ENCODE assay signal across 8 cellular contexts in genomic region chr5:91381774-91382492, GRCh38. TPM values are rescaled to one million over a fixed set of nuclear protein-coding genes. Genes with fewer than 3 reads are reported as not detected.
DNase-seq lines count a peak whose midpoint lies in the region; ATAC-seq, FAIRE-seq and TF ChIP-seq lines count a peak whose summit lies in the region.

No MANE protein-coding gene starts in this region.

- peak; percentile 15 for ATAC-seq in HG03108 (IDR thresholded peaks at IDR 0.05; ENCODE audit: unreplicated experiment)
- ATAC-seq in HepG2, result no peak
- ATAC-seq in HG02763 (IDR thresholded peaks at IDR 0.05; ENCODE audit: unreplicated experiment), result no peak

- peak overlapping the region; percentile 98 for H3K27ac Mint-ChIP-seq in dendritic cell treated with granulocyte-macrophage colony-stimulating factor and Interleukin-4, amounts not matched to agents 40 ng/mL and 50 ng/mL, for 4 days

- peaks cover 15% of the 10 kb centered on the region for H3K4me1 Mint-ChIP-seq in dendritic cell treated with granulocyte-macrophage colony-stimulating factor and Interleukin-4, amounts not matched to agents 40 ng/mL and 50 ng/mL, for 4 days (ENCODE audit: low read depth)

- H3K4me3 ChIP-seq in HepG2 (replicated peaks in 1 of 3; ENCODE audit: insufficient read depth in 1 of 3, low read depth in 2 of 3, low read length in 3 of 3), result peak overlapping the region; percentile 77 to 90 (median 79)

- H3K27me3 ChIP-seq in HepG2 (ENCODE audit: control insufficient read depth in 1 of 2, insufficient read depth in 2 of 2, low read length in 2 of 2), result no peaks in the 10 kb centered on the region; a peak in 2 of 5 replicates

- WGBS in HepG2 (ENCODE audit: low lambda C conversion rate), result under 1% methylated on average over 11 of the region's 11 CpGs

- no peaks in the 10 kb centered on the region for H3K27me3 Mint-ChIP-seq in dendritic cell treated with granulocyte-macrophage colony-stimulating factor and Interleukin-4, amounts not matched to agents 40 ng/mL and 50 ng/mL, for 4 days

- in situ Hi-C loops in HepG2 (cut with HindIII; ENCODE audit: extremely low pct_ligation_motif_present, low pct_unique_long_range_greater_than_20kb), result loop anchor here (5.0 to 10.0 kb wide), 3 partner anchors 277 to 515 kb away; no protein-coding TSS in a partner anchor

- no TSS peak for BruUV-seq in HepG2 (replicated peaks; lab: Mats Ljungman, UMichigan)

- peak overlapping the region; percentile 94 for H3K27ac ChIP-seq in HepG2 (ENCODE audit: extremely low read length, insufficient read depth, low read length)

- TF ChIP-seq EP300 in HepG2 (IDR thresholded peaks at IDR 0.05; ENCODE audit: low read depth in 2 of 2, low read length in 2 of 2), result no peak
- TF ChIP-seq EP300 in HepG2 (CRISPR knock-in tag; IDR thresholded peaks at IDR 0.05; ENCODE audit: borderline replicate concordance), result no peak

- peaks cover 46% of the 10 kb centered on the region for H3K36me3 Mint-ChIP-seq in dendritic cell treated with granulocyte-macrophage colony-stimulating factor and Interleukin-4, amounts not matched to agents 40 ng/mL and 50 ng/mL, for 4 days (ENCODE audit: low read depth)

- intact Hi-C loops in dendritic cell treated with granulocyte-macrophage colony-stimulating factor and Interleukin-4, amounts not matched to agents 40 ng/mL and 50 ng/mL, for 4 days (cut with micrococcal nuclease), result loop anchor here (1.0 to 10.0 kb wide), 6 partner anchors 67 to 447 kb away; no protein-coding TSS in a partner anchor
- intact Hi-C loops in HepG2 (cut with micrococcal nuclease; ENCODE audit: unreplicated experiment), result loop anchor here (1.0 to 5.0 kb wide), 4 partner anchors 102 to 910 kb away; partner anchors contain the start of genes MBLAC2 and POLR3G

- peak overlapping the region; percentile 94 for H3K4me3 Mint-ChIP-seq in dendritic cell treated with granulocyte-macrophage colony-stimulating factor and Interleukin-4, amounts not matched to agents 40 ng/mL and 50 ng/mL, for 4 days

- CTCF ChIA-PET in HepG2 (lab: Yijun Ruan, JAX; ENCODE audit: low intra/inter-chr PET ratio, low total read pairs), result no interaction called here

- H3K36me3 ChIP-seq in HepG2 (replicated peaks in 1 of 2; ENCODE audit: control insufficient read depth in 1 of 2, insufficient read depth in 2 of 2, low read length in 2 of 2), result peaks cover 0 to 2% of the 10 kb centered on the region in 2 experiments; a peak in 2 of 5 replicates

- no peak for TF ChIP-seq RAD21 in HepG2 (CRISPR knock-in tag; IDR thresholded peaks at IDR 0.05)

- H3K9ac ChIP-seq in HepG2 (ENCODE audit: insufficient read depth, low read depth, low read length), result peak overlapping the region; percentile 89

- no peak overlapping the region for H2AFZ ChIP-seq in HepG2 (ENCODE audit: low read length)

- POLR2A ChIA-PET in HepG2 (lab: Yijun Ruan, JAX), result interaction anchor here (1.4 to 1.7 kb wide), 3 partner anchors 502 to 517 kb away, joined by 4 to 5 read pairs (median 4); no protein-coding TSS in a partner anchor

- H3K4me2 ChIP-seq in HepG2 (ENCODE audit: low read depth, low read length), result peak overlapping the region; percentile 80

- no peaks in the 10 kb centered on the region for H3K9me3 ChIP-seq in HepG2 (ENCODE audit: low read length)

- no peak; a peak in 1 of 4 replicates for TF ChIP-seq POLR2A in HepG2 (IDR thresholded peaks at IDR 0.05; ENCODE audit: insufficient read depth in 1 of 2, low read depth in 2 of 2, low read length in 2 of 2)

- H3K79me2 ChIP-seq in HepG2 (ENCODE audit: insufficient read depth, low read length), result peaks cover 48% of the 10 kb centered on the region

- DNase-seq in GM03348 (ENCODE audit: low spot score), result peak; percentile 74
- peak; percentile 68 for DNase-seq in NCI-H510A treated with DMSO at 0.1 percent for 48 hours (lab: John Stamatoyannopoulos, UW)
- peak; percentile 52 to 66 for DNase-seq in activated CD4-positive, alpha-beta T cell treated with anti-CD3 and anti-CD28 coated beads for 4 hours
- DNase-seq in HepG2 (ENCODE audit: low spot score), result peak; percentile 71
- DNase-seq in stimulated activated CD4-positive, alpha-beta T cell treated with anti-CD3 and anti-CD28 coated beads, Interleukin-2, amount 100 ng/mL, for 48 hours, result peak; percentile 45 to 49

- no peak for FAIRE-seq in HepG2 (lab: Jason Lieb, UNC)

- TF ChIP-seq CTCF in HepG2 (CRISPR knock-in tag; IDR thresholded peaks at IDR 0.05), result no peak

- H3K4me1 ChIP-seq in HepG2 (ENCODE audit: insufficient read depth, low read length), result peaks cover 5% of the 10 kb centered on the region; the same call in 1 of the 2 replicates

- no peaks in the 10 kb centered on the region for H3K9me3 Mint-ChIP-seq in dendritic cell treated with granulocyte-macrophage colony-stimulating factor and Interleukin-4, amounts not matched to agents 40 ng/mL and 50 ng/mL, for 4 days

- H4K20me1 ChIP-seq in HepG2 (ENCODE audit: insufficient read depth, low read length), result peaks cover 12% of the 10 kb centered on the region; the same call in 1 of the 2 replicates

TF ChIP-seq in HepG2, 621 proteins besides CTCF, POLR2A, EP300 and RAD21 (continues in another document):
- TF ChIP-seq YEATS4 (CRISPR knock-in tag; IDR thresholded peaks at IDR 0.05; ENCODE audit: borderline replicate concordance) (peak; percentile 33; the same call in 1 of the 2 replicates), USF2 (IDR thresholded peaks at IDR 0.05; ENCODE audit: low read depth, low read length) (peak; percentile 71), USF2 (CRISPR knock-in tag; IDR thresholded peaks at IDR 0.05; ENCODE audit: borderline replicate concordance) (peak; percentile 85; the same call in 1 of the 2 replicates), NFYC (CRISPR knock-in tag; IDR thresholded peaks at IDR 0.05) (peak; percentile 63), LCORL (IDR thresholded peaks at IDR 0.05) (no peak), LCORL (CRISPR knock-in tag; IDR thresholded peaks at IDR 0.05) (0 out of 2 replicates have a peak, but pooled peaks have one; percentile 30), STAT5B (CRISPR knock-in tag; IDR thresholded peaks at IDR 0.05) (no peak), MIER2 (CRISPR knock-in tag; IDR thresholded peaks at IDR 0.05) (no peak), SAP130 (CRISPR knock-in tag; IDR thresholded peaks at IDR 0.05; ENCODE audit: low read depth) (peak; percentile 37; the same call in 1 of the 2 replicates), RAD51 (IDR thresholded peaks at IDR 0.05; ENCODE audit: borderline replicate concordance) (peak; percentile 27; the same call in 1 of the 2 replicates), PATZ1 (CRISPR knock-in tag; IDR thresholded peaks at IDR 0.05) (peak; percentile 62)

RNA-seq across cellular contexts. Expression of gene ARRDC3, which starts 1.2 kb away (rescaled TPM):
- 12.2 and 24.4 TPM in 2 replicates for total RNA-seq in HepG2 (2016; rRNA removed; fragmentation: Illumina TruSeq; extraction: Trizol)
- 7.8 TPM in 2 replicates for total RNA-seq in HepG2 (2016; cell fraction: cytosol; rRNA removed; fragmentation: Illumina TruSeq; extraction: Trizol; ENCODE audit: low read depth)
- total RNA-seq in HepG2 (2016; cell fraction: insoluble cytoplasmic fraction; rRNA removed; fragmentation: Illumina TruSeq; extraction: Trizol), result 13.5 and 19.6 TPM in 2 replicates
- total RNA-seq in HepG2 (2016; cell fraction: membrane; rRNA removed; fragmentation: Illumina TruSeq; extraction: Trizol), result 11.0 and 11.3 TPM in 2 replicates
- 46.8 and 50.0 TPM in 2 replicates for total RNA-seq in HepG2 (2016; cell fraction: nucleus; rRNA removed; fragmentation: Illumina TruSeq; extraction: Trizol)
- polyA plus RNA-seq in HepG2 (2011; rRNA removed), result 3.4 and 5.9 TPM in 2 replicates
- 1.0 and 3.5 TPM in 2 replicates for polyA plus RNA-seq in HepG2 (2011; cell fraction: cytosol; rRNA removed)
- polyA plus RNA-seq in HepG2 (2011; cell fraction: nucleus; rRNA removed), result 4.1 and 6.4 TPM in 2 replicates
- polyA plus RNA-seq in HepG2 (2012), result 10.9 and 12.8 TPM in 2 replicates
- 0.52 and 0.62 TPM in 2 replicates for polyA plus RNA-seq in HepG2 (2016; cell fraction: cytosol; fragmentation: Illumina TruSeq; extraction: Trizol; ENCODE audit: low read depth)
- 7.6 and 8.4 TPM in 2 replicates for polyA plus RNA-seq in HepG2 (2016; cell fraction: insoluble cytoplasmic fraction; fragmentation: Illumina TruSeq; extraction: Trizol; ENCODE audit: low read depth)
- polyA plus RNA-seq in HepG2 (2016; cell fraction: membrane; fragmentation: Illumina TruSeq; extraction: Trizol; ENCODE audit: low read depth), result 2.1 and 2.7 TPM in 2 replicates
- polyA plus RNA-seq in HepG2 (2016; cell fraction: nucleus; fragmentation: Illumina TruSeq; extraction: Trizol; ENCODE audit: insufficient read depth, low read depth), result 35.7 and 39.1 TPM in 2 replicates
- 10.6 and 28.7 TPM in 2 replicates for polyA minus RNA-seq in HepG2 (2011; rRNA and poly(A)+ RNA removed; ENCODE audit: low replicate concordance)
- polyA minus RNA-seq in HepG2 (2011; cell fraction: cytosol; rRNA and poly(A)+ RNA removed), result 9.8 and 22.2 TPM in 2 replicates
- 15.3 and 23.9 TPM in 2 replicates for polyA minus RNA-seq in HepG2 (2011; cell fraction: nucleus; rRNA and poly(A)+ RNA removed)
